In the genomic region with DNA sequence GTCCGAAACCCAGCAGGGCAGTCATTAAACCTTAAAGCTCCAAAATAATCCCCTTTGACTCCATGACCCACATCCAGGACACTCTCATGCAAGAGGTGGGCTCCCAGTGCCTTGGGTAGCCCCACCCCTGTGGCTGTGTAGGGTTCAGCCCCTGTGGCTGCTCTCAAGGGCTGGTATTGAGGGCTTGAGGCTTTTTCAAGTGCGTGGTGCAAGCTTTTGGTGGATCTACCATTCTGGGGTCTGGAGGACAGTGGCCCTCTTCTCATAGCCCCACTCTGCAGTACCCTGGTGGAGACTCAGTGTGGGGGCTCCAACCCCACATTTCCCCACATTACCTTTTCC, we compare ENCODE assay signal across 1 cellular context.
A peak's percentile ranks its signal among the peaks of the same experiment; 100 is the strongest.
TF ChIP-seq lines count a peak whose summit lies in the region.

No MANE protein-coding gene starts in this region.

TF ChIP-seq in liver, 16 proteins besides CTCF, POLR2A, EP300 and RAD21:
- peak; percentile 0 for TF ChIP-seq HNF4G (IDR thresholded peaks at IDR 0.05)
- no peak for TF ChIP-seq HNF4A (conservative IDR thresholded peaks at IDR 0.05)
